Comparison of ENCODE assay signal across 17 cellular contexts in the genomic region with DNA sequence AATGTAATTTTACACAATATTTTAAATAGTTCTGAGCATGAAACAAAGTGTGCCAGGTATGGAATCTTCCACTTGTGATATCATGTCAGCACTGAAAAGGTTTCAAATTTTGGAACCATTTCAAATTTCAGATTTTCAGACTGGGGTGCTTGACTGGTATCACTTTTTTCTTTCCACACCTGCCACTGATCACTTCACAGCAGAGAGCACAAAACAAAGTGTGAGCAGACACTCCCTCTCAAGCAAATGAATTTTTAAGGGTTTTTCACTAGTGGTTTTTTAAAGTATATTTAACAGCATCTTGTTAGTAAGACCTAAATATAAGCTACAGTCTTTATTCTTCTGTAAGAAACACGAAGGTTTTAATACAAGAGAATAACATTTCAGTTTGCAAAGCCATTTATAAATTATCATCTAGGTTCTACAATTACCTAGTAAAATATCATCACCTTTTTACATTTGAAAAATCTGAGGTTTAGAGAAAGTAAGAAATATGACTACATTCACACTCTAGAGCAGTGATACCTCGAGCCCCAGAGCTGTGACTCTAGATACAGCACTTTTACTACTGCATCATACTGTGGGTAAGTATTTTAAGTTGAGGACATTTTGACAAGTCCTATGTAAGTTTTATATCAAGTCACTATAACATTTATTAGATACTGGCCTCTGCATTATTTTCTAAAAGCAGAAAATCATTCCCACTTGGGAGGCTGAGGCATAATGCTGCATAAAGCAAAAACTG.
"Had no signal": no experiment of that assay in that cellular context is flagged by ENCODE, and none has a peak within 500 bp of the region (broad histone marks: within the 10 kb centered on the region; RNA-seq: fewer than 3 reads in every experiment).

No MANE protein-coding gene starts in this region.

- H3K36me3 ChIP-seq: breast epithelium, pancreas had no signal

- H3K27ac ChIP-seq: breast epithelium, esophagus squamous epithelium, heart right ventricle, neutrophil, pancreas had no signal

- H3K4me3 ChIP-seq: breast epithelium, esophagus squamous epithelium, heart right ventricle, pancreas had no signal

- H3K27me3 ChIP-seq: breast epithelium, esophagus squamous epithelium, heart right ventricle, neutrophil, pancreas had no signal

- DNase-seq: activated B cell treated with CpG ODN at 0.5 μM for 24 hours; activated CD4-positive, alpha-beta T cell treated with anti-CD3 and anti-CD28 coated beads for 48 hours; activated CD8-positive, alpha-beta memory T cell treated with anti-CD3 and anti-CD28 coated beads, Interleukin-2, amount 50 U/mL, for 4 hours; activated gamma-delta T cell; activated T-cell treated with anti-CD3 and anti-CD28 coated beads, Interleukin-2, amount 50 U/mL, for 4 hours; effector CD4-positive, alpha-beta T cell; esophagus squamous epithelium; heart right ventricle; kidney glomerular epithelial cell; mesenchymal stem cell; naive thymus-derived CD8-positive, alpha-beta T cell; pancreas; stimulated activated naive CD4-positive, alpha-beta T cell had no signal

- ATAC-seq: naive thymus-derived CD8-positive, alpha-beta T cell; pancreas had no signal

- H3K9me3 ChIP-seq: breast epithelium, esophagus squamous epithelium, heart right ventricle, neutrophil, pancreas had no signal

- H3K9me3 Mint-ChIP-seq: activated B cell treated with CpG ODN at 0.5 μM for 24 hours; activated naive CD4-positive, alpha-beta T cell treated with anti-CD3 and anti-CD28 coated beads, Interleukin-2, amount 50 U/mL, for 24 hours; activated T-cell treated with anti-CD3 and anti-CD28 coated beads, Interleukin-2, amount 50 U/mL, for 4 hours; naive thymus-derived CD8-positive, alpha-beta T cell; T-helper 2 cell treated with Interferon-gamma antibody and Interleukin-4, amounts not matched to agents 5 μg/mL and 100 μg/mL, for 36 hours had no signal

- H3K36me3 Mint-ChIP-seq: activated naive CD4-positive, alpha-beta T cell treated with anti-CD3 and anti-CD28 coated beads, Interleukin-2, amount 50 U/mL, for 24 hours had no signal

- H3K4me3 Mint-ChIP-seq: activated B cell treated with CpG ODN at 0.5 μM for 24 hours; activated naive CD4-positive, alpha-beta T cell treated with anti-CD3 and anti-CD28 coated beads, Interleukin-2, amount 50 U/mL, for 24 hours; activated T-cell treated with anti-CD3 and anti-CD28 coated beads, Interleukin-2, amount 50 U/mL, for 4 hours; T-helper 2 cell treated with Interferon-gamma antibody and Interleukin-4, amounts not matched to agents 5 μg/mL and 100 μg/mL, for 36 hours had no signal

- H3K27me3 Mint-ChIP-seq: activated B cell treated with CpG ODN at 0.5 μM for 24 hours; activated naive CD4-positive, alpha-beta T cell treated with anti-CD3 and anti-CD28 coated beads, Interleukin-2, amount 50 U/mL, for 24 hours; naive thymus-derived CD8-positive, alpha-beta T cell had no signal

- H3K27ac Mint-ChIP-seq: activated B cell treated with CpG ODN at 0.5 μM for 24 hours; activated naive CD4-positive, alpha-beta T cell treated with anti-CD3 and anti-CD28 coated beads, Interleukin-2, amount 50 U/mL, for 24 hours; T-helper 2 cell treated with Interferon-gamma antibody and Interleukin-4, amounts not matched to agents 5 μg/mL and 100 μg/mL, for 36 hours had no signal
